In the genomic region with DNA sequence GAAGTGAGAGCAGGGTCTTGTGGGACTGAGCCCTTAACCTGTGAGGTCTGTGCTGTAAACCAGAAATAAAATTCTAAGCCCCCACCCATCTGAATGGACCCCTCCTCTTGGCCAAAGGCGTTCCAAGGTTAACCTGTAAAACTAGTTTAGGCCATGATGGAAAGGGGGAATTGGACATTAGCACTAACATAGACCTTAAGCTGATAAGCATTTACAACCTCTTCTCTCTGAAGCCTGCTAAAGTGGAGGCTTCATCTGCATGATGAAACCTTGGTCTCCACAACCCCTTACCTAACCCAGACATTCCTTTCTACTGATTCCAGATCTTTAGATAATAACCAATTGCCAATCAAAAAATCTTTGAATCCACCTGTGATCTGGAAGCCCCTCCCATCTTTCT, we compare ENCODE assay signal across 17 cellular contexts. TPM values are rescaled to one million over a fixed set of nuclear protein-coding genes. Genes with fewer than 3 reads are reported as not detected.
DNase-seq lines count a peak whose midpoint lies in the region; ATAC-seq and TF ChIP-seq lines count a peak whose summit lies in the region.
"Had no signal": no experiment of that assay in that cellular context is flagged by ENCODE, and none has a peak within 500 bp of the region (broad histone marks: within the 10 kb centered on the region; RNA-seq: fewer than 3 reads in every experiment).

No MANE protein-coding gene starts in this region.

- DNase-seq in hepatocyte (ENCODE audit: low spot score) (peak; percentile 21), mesothelial cell of epicardium (ENCODE audit: low spot score in 2 of 2, unreplicated experiment in 2 of 2) (no peak), type B pancreatic cell (ENCODE audit: extremely low spot score, unreplicated experiment) (no peak), GM23248 (no peak), OCI-M1 (lab: John Stamatoyannopoulos, UW) (no peak), HAP-1 (ENCODE audit: low spot score in 2 of 2) (no peak)
- DNase-seq: ACHN; BE2C; C1 segment of cervical spinal cord; CD4-positive, CD25-positive, alpha-beta regulatory T cell; CD8-positive, alpha-beta memory T cell; COR-L47; GF-D8; HCEC 1CT had no signal

- TF ChIP-seq CTCF in hepatocyte (IDR thresholded peaks at IDR 0.05; ENCODE audit: poor library complexity): no peak
- no peak for TF ChIP-seq CTCF in mesothelial cell of epicardium (IDR thresholded peaks at IDR 0.05; ENCODE audit: unreplicated experiment)
- TF ChIP-seq CTCF in type B pancreatic cell (conservative IDR thresholded peaks at IDR 0.05): no peak

- H3F3A ChIP-seq in GM23248 (ENCODE audit: insufficient read depth): no peaks in the 10 kb centered on the region

- H3K9me3 Mint-ChIP-seq in mesothelial cell of epicardium: no peaks in the 10 kb centered on the region
- no peaks in the 10 kb centered on the region for H3K9me3 Mint-ChIP-seq in type B pancreatic cell
- H3K9me3 Mint-ChIP-seq: CD4-positive, CD25-positive, alpha-beta regulatory T cell; CD8-positive, alpha-beta memory T cell had no signal

- H3K4me1 Mint-ChIP-seq in mesothelial cell of epicardium (peaks cover 54% of the 10 kb centered on the region), type B pancreatic cell (ENCODE audit: unreplicated experiment) (peaks cover 22% of the 10 kb centered on the region)

- H3K9ac ChIP-seq in HUES48 (ENCODE audit: low read depth, low read length): no peak overlapping the region
- no peak overlapping the region for H3K9ac ChIP-seq in GM23248

- WGBS in hepatocyte (ENCODE audit: low lambda C conversion rate, missing lambda C conversion rate): 16% methylated on average over 1 of the region's 1 CpG
- 82 to 100% methylated on average over 1 of the region's 1 CpG for WGBS in GM23248 (ENCODE audit: low coverage in 1 of 2, low lambda C conversion rate in 2 of 2, missing lambda C conversion rate in 2 of 2), 2 experiments

- H3K27ac Mint-ChIP-seq in mesothelial cell of epicardium (peak overlapping the region; percentile 45), type B pancreatic cell (peak overlapping the region; percentile 72)
- H3K27ac Mint-ChIP-seq: CD4-positive, CD25-positive, alpha-beta regulatory T cell; CD8-positive, alpha-beta memory T cell had no signal

- no peaks in the 10 kb centered on the region for H4K20me1 ChIP-seq in hepatocyte (ENCODE audit: insufficient read depth, poor library complexity, severe bottlenecking)
- H4K20me1 ChIP-seq in GM23248 (ENCODE audit: insufficient read depth): no peaks in the 10 kb centered on the region

- H3K36me3 Mint-ChIP-seq in mesothelial cell of epicardium: no peaks in the 10 kb centered on the region
- H3K36me3 Mint-ChIP-seq in type B pancreatic cell: no peaks in the 10 kb centered on the region
- H3K36me3 Mint-ChIP-seq: CD4-positive, CD25-positive, alpha-beta regulatory T cell; CD8-positive, alpha-beta memory T cell had no signal

- H3K9me2 ChIP-seq in hepatocyte (replicated peaks; ENCODE audit: insufficient read depth) (no peaks in the 10 kb centered on the region), GM23248 (ENCODE audit: insufficient read depth) (no peaks in the 10 kb centered on the region)

- H3K4me3 Mint-ChIP-seq in mesothelial cell of epicardium: no peak overlapping the region
- no peak overlapping the region for H3K4me3 Mint-ChIP-seq in type B pancreatic cell
- H3K4me3 Mint-ChIP-seq: CD4-positive, CD25-positive, alpha-beta regulatory T cell; CD8-positive, alpha-beta memory T cell had no signal

- in situ Hi-C loops in GM23248 (cut with MboI) (loop anchor here (5.0 to 25.0 kb wide), 2 partner anchors 119 to 404 kb away; no protein-coding TSS in a partner anchor), HAP-1 (cut with MboI; ENCODE audit: low sequenced_read_pairs) (no loop called here)

- H3K27ac ChIP-seq in HUES48 (ENCODE audit: low read depth, low read length) (peak overlapping the region; percentile 30), hepatocyte (peak overlapping the region; percentile 80), GM23248 (no peak overlapping the region)

- H2AFZ ChIP-seq in hepatocyte (no peak overlapping the region), GM23248 (no peak overlapping the region)

- no peaks in the 10 kb centered on the region for H3K79me2 ChIP-seq in hepatocyte
- no peaks in the 10 kb centered on the region for H3K79me2 ChIP-seq in GM23248 (ENCODE audit: insufficient read depth)

- no peaks in the 10 kb centered on the region for H3K27me3 ChIP-seq in HUES48 (ENCODE audit: control insufficient read depth, insufficient read depth, low read length)
- no peaks in the 10 kb centered on the region for H3K27me3 ChIP-seq in hepatocyte
- no peaks in the 10 kb centered on the region; the same call in none of the 2 replicates for H3K27me3 ChIP-seq in GM23248 (replicated peaks; ENCODE audit: insufficient read depth)
- H3K27me3 ChIP-seq in HAP-1 (ENCODE audit: low read depth): no peaks in the 10 kb centered on the region; the same call in 1 of the 2 replicates

- H3K4me3 ChIP-seq in HUES48 (ENCODE audit: low read depth, low read length): no peak overlapping the region
- no peak overlapping the region for H3K4me3 ChIP-seq in hepatocyte
- H3K4me3 ChIP-seq in GM23248: no peak overlapping the region
- no peak overlapping the region for H3K4me3 ChIP-seq in HAP-1

- no peaks in the 10 kb centered on the region for H3K9me3 ChIP-seq in HUES48 (ENCODE audit: control insufficient read depth, insufficient read depth, low read length)
- H3K9me3 ChIP-seq in hepatocyte (ENCODE audit: low read depth): no peaks in the 10 kb centered on the region
- H3K9me3 ChIP-seq in GM23248 (ENCODE audit: low read depth): no peaks in the 10 kb centered on the region
- H3K9me3 ChIP-seq in HAP-1: no peaks in the 10 kb centered on the region
- H3K9me3 ChIP-seq: BE2C had no signal

- H3K36me3 ChIP-seq in HUES48 (ENCODE audit: control insufficient read depth, insufficient read depth, low read length): no peaks in the 10 kb centered on the region
- H3K36me3 ChIP-seq in hepatocyte (replicated peaks; ENCODE audit: insufficient read depth, low read depth): no peaks in the 10 kb centered on the region
- no peaks in the 10 kb centered on the region for H3K36me3 ChIP-seq in GM23248 (ENCODE audit: low read depth)
- H3K36me3 ChIP-seq in HAP-1 (replicated peaks): no peaks in the 10 kb centered on the region
- H3K36me3 ChIP-seq: BE2C had no signal

- H3K4me2 ChIP-seq in hepatocyte (no peak overlapping the region), GM23248 (ENCODE audit: unreplicated experiment) (no peak overlapping the region)

- no peak for ATAC-seq in GM19452 (IDR thresholded peaks at IDR 0.05; ENCODE audit: unreplicated experiment)

- H3K27me3 Mint-ChIP-seq in mesothelial cell of epicardium (ENCODE audit: low read depth) (peaks cover under 1% of the 10 kb centered on the region), type B pancreatic cell (no peaks in the 10 kb centered on the region)
- H3K27me3 Mint-ChIP-seq: CD4-positive, CD25-positive, alpha-beta regulatory T cell had no signal

- H3K4me1 ChIP-seq in HUES48 (ENCODE audit: control insufficient read depth, insufficient read depth, low read length): peaks cover 7% of the 10 kb centered on the region; the same call in 1 of the 2 replicates
- peaks cover 3% of the 10 kb centered on the region for H3K4me1 ChIP-seq in hepatocyte (ENCODE audit: insufficient read depth)
- H3K4me1 ChIP-seq in GM23248 (ENCODE audit: insufficient read depth): no peaks in the 10 kb centered on the region
- H3K4me1 ChIP-seq in HAP-1: peaks cover 3% of the 10 kb centered on the region; the same call in 1 of the 2 replicates
- H3K4me1 ChIP-seq: BE2C had no signal

RNA-seq across cellular contexts. Expression of gene PIGT, which starts 25.8 kb away (rescaled TPM):
- total RNA-seq in hepatocyte: 67.1 TPM in 2 replicates
- 163 and 168 TPM in 2 replicates for polyA plus RNA-seq in hepatocyte
- 63.0 to 71.5 TPM (median 70.8 TPM) in 3 replicates for total RNA-seq in mesothelial cell of epicardium
- 70.1 and 80.6 TPM in 2 replicates for total RNA-seq in type B pancreatic cell (ENCODE audit: low replicate concordance)
- 108 and 138 TPM in 2 replicates for total RNA-seq in GM23248 (2014; rRNA removed; shearing (Covaris generic))
- polyA plus RNA-seq in GM23248 (2016; fragmentation: Nextera tagmentation; extraction: Ambion mirVana): 190 and 198 TPM in 2 replicates

RNA-seq across cellular contexts. Expression of gene WFDC2, which starts 27.8 kb away (rescaled TPM):
- total RNA-seq in hepatocyte: 12.6 and 16.7 TPM in 2 replicates
- polyA plus RNA-seq in hepatocyte: 92.1 and 99.1 TPM in 2 replicates
- total RNA-seq in mesothelial cell of epicardium: 57.8 to 61.9 TPM (median 61.3 TPM) in 3 replicates
- 64.4 and 98.9 TPM in 2 replicates for total RNA-seq in type B pancreatic cell (ENCODE audit: low replicate concordance)
- not detected in 2 replicates for total RNA-seq in GM23248 (2014; rRNA removed; shearing (Covaris generic))
- polyA plus RNA-seq in GM23248 (2016; fragmentation: Nextera tagmentation; extraction: Ambion mirVana): not detected in 2 replicates
- total RNA-seq: CD4-positive, CD25-positive, alpha-beta regulatory T cell; H4 had no signal
- polyA plus RNA-seq: CD4-positive, CD25-positive, alpha-beta regulatory T cell; CD8-positive, alpha-beta memory T cell had no signal

RNA-seq across cellular contexts. Expression of gene DBNDD2, which starts 33.7 kb away (rescaled TPM):
- total RNA-seq in hepatocyte (12.3 and 12.8 TPM in 2 replicates), mesothelial cell of epicardium (10.5 to 11.4 TPM (median 11.0 TPM) in 3 replicates), type B pancreatic cell (ENCODE audit: low replicate concordance) (12.8 and 25.5 TPM in 2 replicates)
- polyA plus RNA-seq in hepatocyte (11.1 and 17.9 TPM in 2 replicates), GM23248 (2016; fragmentation: Nextera tagmentation; extraction: Ambion mirVana) (27.9 and 30.0 TPM in 2 replicates)
- 5.1 and 5.7 TPM in 2 replicates for total RNA-seq in GM23248 (2014; rRNA removed; shearing (Covaris generic))

Comparison
In these comparisons a context has a peak if more than half of its experiments do, and no peak if none do; other contexts are left out.
1. RNA of gene WFDC2, which starts 27.8 kb away (total RNA-seq): 64.4 to 98.9 TPM in type B pancreatic cell, 57.8 to 61.9 TPM in mesothelial cell of epicardium and 12.6 to 16.7 TPM in hepatocyte; not detected in GM23248; every median in the first group is over 10 times any median in the second.